In genomic region chr5:54944364-54944763, GRCh38 we compare ENCODE assay signal across 9 cellular contexts. TPM values are rescaled to one million over a fixed set of nuclear protein-coding genes. Genes with fewer than 3 reads are reported as not detected.
DNase-seq lines count a peak whose midpoint lies in the region; ATAC-seq and TF ChIP-seq lines count a peak whose summit lies in the region.
"Had no signal": no experiment of that assay in that cellular context is flagged by ENCODE, and none has a peak within 500 bp of the region (broad histone marks: within the 10 kb centered on the region; RNA-seq: fewer than 3 reads in every experiment).

No MANE protein-coding gene starts in this region.

- no peak overlapping the region for H3K4me3 Mint-ChIP-seq in mesothelial cell of epicardium

- no peak for ATAC-seq in esophagus mucosa

- WGBS in lower leg skin, 2 donors, result 70 to 72% methylated on average over 7 of the region's 7 CpGs

- no peak for TF ChIP-seq POLR2A in lower leg skin (IDR thresholded peaks at IDR 0.05)

- in situ Hi-C loops in GM13977 (cut with MboI; ENCODE audit: low pct_unique_long_range_greater_than_20kb, low sequenced_read_pairs, unreplicated experiment) (no loop called here), SK-MEL-5 (cut with HindIII; ENCODE audit: low pct_unique_long_range_greater_than_20kb, low sequenced_read_pairs) (no loop called here)

- TF ChIP-seq CTCF in GM13977 (IDR thresholded peaks at IDR 0.05; ENCODE audit: extremely low read depth, insufficient read depth, missing control alignments) (peak; percentile 54), mesothelial cell of epicardium (IDR thresholded peaks at IDR 0.05; ENCODE audit: unreplicated experiment) (peak; percentile 83), lower leg skin (IDR thresholded peaks at IDR 0.05) (no peak)

- peaks cover 7% of the 10 kb centered on the region for H3K9me3 Mint-ChIP-seq in mesothelial cell of epicardium

- intact Hi-C loops in lower leg skin (cut with DNase I; ENCODE audit: low total_unique reads), result no loop called here

- H3K27ac Mint-ChIP-seq in mesothelial cell of epicardium, result no peak overlapping the region

- DNase-seq in AG20443 (ENCODE audit: low spot score) (peak; percentile 58), GM13977 (ENCODE audit: low spot score) (peak; percentile 32), SK-MEL-5 (ENCODE audit: low read depth, low spot score) (peak; percentile 56), mesothelial cell of epicardium (ENCODE audit: low spot score in 2 of 2, unreplicated experiment in 2 of 2) (no peak), lower leg skin (ENCODE audit: low spot score in 2 of 2) (no peak), NCI-H2029 (lab: John Stamatoyannopoulos, UW) (no peak)
- peak; percentile 41 for DNase-seq in central memory CD4-positive, alpha-beta T cell

- no peak overlapping the region for H3K4me3 ChIP-seq in lower leg skin (ENCODE audit: low read depth, poor library complexity, severe bottlenecking)

- H3K27me3 Mint-ChIP-seq in mesothelial cell of epicardium (ENCODE audit: low read depth), result peaks cover 13% of the 10 kb centered on the region

- no peaks in the 10 kb centered on the region for H3K36me3 Mint-ChIP-seq in mesothelial cell of epicardium

- H3K4me1 Mint-ChIP-seq in mesothelial cell of epicardium, result no peaks in the 10 kb centered on the region

RNA-seq across cellular contexts. Expression of gene ESM1, which starts 41.0 kb away (rescaled TPM):
- total RNA-seq in SK-MEL-5 (2014; rRNA removed; shearing (Covaris generic)), result not detected in 2 replicates
- polyA plus RNA-seq in SK-MEL-5 (2015; cell fraction: cytosol; rRNA removed), result 0.08 and 0.37 TPM in 2 replicates
- polyA plus RNA-seq in SK-MEL-5 (2015; cell fraction: nucleus; rRNA removed), result 0.16 TPM in 1 of 2 replicates, not detected in the other
- total RNA-seq in mesothelial cell of epicardium (0.23 to 0.40 TPM in 2 of 3 replicates, not detected in the other), lower leg skin (not detected), esophagus mucosa (not detected)
- total RNA-seq: mononuclear cell had no signal

Comparison
In these comparisons a context has a peak if more than half of its experiments do, and no peak if none do; other contexts are left out.
1. DNase-seq: peak in AG20443 (single experiment), GM13977 (single experiment), SK-MEL-5 (single experiment) and central memory CD4-positive, alpha-beta T cell (single experiment); none in mesothelial cell of epicardium (0 of 2), lower leg skin (0 of 2) and NCI-H2029 (single experiment).
2. CTCF ChIP-seq: peak in GM13977 (single experiment) and mesothelial cell of epicardium (single experiment); none in lower leg skin (0 of 3).